1 cellular context compared by ENCODE assay signal in genomic region chr3:33768578-33768977, GRCh38.
TF ChIP-seq lines count a peak whose summit lies in the region.

No MANE protein-coding gene starts in this region.

TF ChIP-seq in K562, 482 proteins besides CTCF, POLR2A, EP300 and RAD21 (continued from another document):
- TF ChIP-seq ZNF449 (CRISPR knock-in tag; IDR thresholded peaks at IDR 0.05) = no peak
- TF ChIP-seq MTA3 (IDR thresholded peaks at IDR 0.05; ENCODE audit: borderline replicate concordance) = no peak
- TF ChIP-seq ARID2 (IDR thresholded peaks at IDR 0.05) = no peak
- no peak for TF ChIP-seq ZNF224 (CRISPR knock-in tag; IDR thresholded peaks at IDR 0.05)
- TF ChIP-seq ZNF561 (CRISPR knock-in tag; conservative IDR thresholded peaks at IDR 0.05) = no peak
- no peak for TF ChIP-seq ARID4B (CRISPR knock-in tag; IDR thresholded peaks at IDR 0.05)
